Comparison of ENCODE assay signal across 10 cellular contexts in the genomic region with DNA sequence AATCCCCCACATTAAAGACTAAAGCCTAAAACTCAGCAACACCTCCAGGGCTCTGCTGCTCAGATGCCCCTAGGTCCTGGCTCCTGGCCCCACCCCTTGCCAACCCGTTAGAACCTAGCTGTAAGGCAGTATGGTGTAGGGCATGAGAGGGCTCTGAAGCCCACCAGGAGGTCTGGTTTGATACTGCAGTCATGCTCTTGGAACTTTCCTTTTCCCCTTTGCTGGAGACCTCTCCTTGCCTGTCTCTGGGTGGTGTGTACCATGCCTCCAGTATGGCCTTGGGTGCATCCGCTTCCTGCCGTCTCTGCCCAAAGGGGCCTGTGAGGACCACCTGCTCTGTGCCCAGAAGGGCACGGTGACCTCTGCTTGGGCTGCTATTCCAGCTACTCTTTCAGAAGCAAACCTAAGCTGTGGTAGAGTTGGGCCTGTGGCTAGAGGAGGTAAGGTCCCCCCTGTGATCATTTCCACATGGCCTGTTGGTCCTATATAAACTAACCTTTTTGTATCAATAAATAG. TPM values are rescaled to one million over a fixed set of nuclear protein-coding genes. Genes with fewer than 3 reads are reported as not detected.
DNase-seq lines count a peak whose midpoint lies in the region; ATAC-seq and TF ChIP-seq lines count a peak whose summit lies in the region.
"Had no signal": no experiment of that assay in that cellular context is flagged by ENCODE, and none has a peak within 500 bp of the region (broad histone marks: within the 10 kb centered on the region; RNA-seq: fewer than 3 reads in every experiment).

No MANE protein-coding gene starts in this region.

- ATAC-seq in activated T-cell treated with anti-CD3 and anti-CD28 coated beads, Interleukin-2, amount 50 U/mL, for 4 hours = no peak
- ATAC-seq in GM18873 (IDR thresholded peaks at IDR 0.05; ENCODE audit: low FRiP score, unreplicated experiment) = no peak

- peaks cover 72% of the 10 kb centered on the region for H4K20me1 ChIP-seq in hepatocyte (ENCODE audit: insufficient read depth, poor library complexity, severe bottlenecking)

- H3K4me3 Mint-ChIP-seq in activated T-cell treated with anti-CD3 and anti-CD28 coated beads, Interleukin-2, amount 50 U/mL, for 4 hours = peak overlapping the region; percentile 88
- peak overlapping the region; percentile 84 for H3K4me3 Mint-ChIP-seq in activated CD4-positive, alpha-beta memory T cell treated with anti-CD3 and anti-CD28 coated beads, Interleukin-2, amount 10 ng/mL, durations not matched to agents 7 days and 5 days

- peak overlapping the region in 4 of 5 donors; percentile 21 to 71 (median 60) for H3K9ac ChIP-seq in subcutaneous abdominal adipose tissue (ENCODE audit: low read length in 5 of 5)

- DNase-seq in activated T-cell treated with anti-CD3 and anti-CD28 coated beads, Interleukin-2, amount 50 U/mL, for 4 hours = no peak
- DNase-seq in activated T-cell treated with anti-CD3 and anti-CD28 coated beads for 4 hours (no peak), hepatocyte (ENCODE audit: low spot score) (no peak), HCEC 1CT (no peak), amniotic stem cell (lab: John Stamatoyannopoulos, UW) (no peak)
- no peak for DNase-seq in activated CD4-positive, alpha-beta memory T cell treated with anti-CD3 and anti-CD28 coated beads, Interleukin-2, amount 10 ng/mL, durations not matched to agents 7 days and 5 days
- DNase-seq: NCI-H1417 treated with DMSO at 0.1 percent for 48 hours had no signal

- POLR2A ChIA-PET in activated CD4-positive, alpha-beta memory T cell treated with anti-CD3 and anti-CD28 coated beads, Interleukin-2, amount 10 ng/mL, durations not matched to agents 7 days and 5 days (lab: Charles Lee) = interaction anchor here (0.8 to 2.0 kb wide), 4 partner anchors 12 to 84 kb away, joined by 4 to 13 read pairs (median 10); partner anchors contain the start of genes NSUN2 and SRD5A1

- H3K4me1 Mint-ChIP-seq in activated T-cell treated with anti-CD3 and anti-CD28 coated beads, Interleukin-2, amount 50 U/mL, for 4 hours (ENCODE audit: low read depth) = peaks cover 66% of the 10 kb centered on the region
- peaks cover 64% of the 10 kb centered on the region for H3K4me1 Mint-ChIP-seq in activated CD4-positive, alpha-beta memory T cell treated with anti-CD3 and anti-CD28 coated beads, Interleukin-2, amount 10 ng/mL, durations not matched to agents 7 days and 5 days

- H2AFZ ChIP-seq in hepatocyte = no peak overlapping the region

- H3K4me2 ChIP-seq in hepatocyte = peak overlapping the region; percentile 86

- no peaks in the 10 kb centered on the region for H3K27me3 Mint-ChIP-seq in activated T-cell treated with anti-CD3 and anti-CD28 coated beads, Interleukin-2, amount 50 U/mL, for 4 hours (ENCODE audit: low read depth)
- no peaks in the 10 kb centered on the region for H3K27me3 Mint-ChIP-seq in activated CD4-positive, alpha-beta memory T cell treated with anti-CD3 and anti-CD28 coated beads, Interleukin-2, amount 10 ng/mL, durations not matched to agents 7 days and 5 days

- H3K4me3 ChIP-seq in hepatocyte (no peak overlapping the region), subcutaneous abdominal adipose tissue (ENCODE audit: low read depth in 1 of 5, low read length in 5 of 5) (peak overlapping the region; percentile 61 to 81 (median 67))

- H3K27ac ChIP-seq in hepatocyte (no peak overlapping the region), subcutaneous abdominal adipose tissue (ENCODE audit: low read depth, low read length) (peak overlapping the region; percentile 42)
- H3K27ac ChIP-seq: C4-2B had no signal

- no peak for TF ChIP-seq CTCF in hepatocyte (IDR thresholded peaks at IDR 0.05; ENCODE audit: poor library complexity)

- H3K36me3 ChIP-seq in hepatocyte (replicated peaks; ENCODE audit: insufficient read depth, low read depth) = no peaks in the 10 kb centered on the region
- H3K36me3 ChIP-seq in subcutaneous abdominal adipose tissue (ENCODE audit: control insufficient read depth in 5 of 5, insufficient read depth in 5 of 5, low read length in 5 of 5) = peaks cover 0 to 7% (median 0%) of the 10 kb centered on the region in 5 donors

- H3K4me1 ChIP-seq in hepatocyte (ENCODE audit: insufficient read depth) (peaks cover 30% of the 10 kb centered on the region), subcutaneous abdominal adipose tissue (ENCODE audit: control insufficient read depth in 5 of 5, insufficient read depth in 5 of 5, low read length in 5 of 5) (peaks cover 35 to 79% (median 76%) of the 10 kb centered on the region in 5 donors)

- no peaks in the 10 kb centered on the region for H3K9me2 ChIP-seq in hepatocyte (replicated peaks; ENCODE audit: insufficient read depth)

- no peaks in the 10 kb centered on the region for H3K9me3 Mint-ChIP-seq in activated T-cell treated with anti-CD3 and anti-CD28 coated beads, Interleukin-2, amount 50 U/mL, for 4 hours
- H3K9me3 Mint-ChIP-seq in activated CD4-positive, alpha-beta memory T cell treated with anti-CD3 and anti-CD28 coated beads, Interleukin-2, amount 10 ng/mL, durations not matched to agents 7 days and 5 days = no peaks in the 10 kb centered on the region

- H3K79me2 ChIP-seq in hepatocyte = peaks cover 74% of the 10 kb centered on the region

- peaks cover 6% of the 10 kb centered on the region for H3K36me3 Mint-ChIP-seq in activated T-cell treated with anti-CD3 and anti-CD28 coated beads, Interleukin-2, amount 50 U/mL, for 4 hours (ENCODE audit: insufficient read depth)
- H3K36me3 Mint-ChIP-seq in activated CD4-positive, alpha-beta memory T cell treated with anti-CD3 and anti-CD28 coated beads, Interleukin-2, amount 10 ng/mL, durations not matched to agents 7 days and 5 days (ENCODE audit: low read depth) = peaks cover 34% of the 10 kb centered on the region

- CTCF ChIA-PET in activated CD4-positive, alpha-beta memory T cell treated with anti-CD3 and anti-CD28 coated beads, Interleukin-2, amount 10 ng/mL, durations not matched to agents 7 days and 5 days (lab: Charles Lee) = no interaction called here

- peak overlapping the region; percentile 10 for H3K27ac Mint-ChIP-seq in activated CD4-positive, alpha-beta memory T cell treated with anti-CD3 and anti-CD28 coated beads, Interleukin-2, amount 10 ng/mL, durations not matched to agents 7 days and 5 days

- H3K27me3 ChIP-seq in hepatocyte = no peaks in the 10 kb centered on the region
- H3K27me3 ChIP-seq in subcutaneous abdominal adipose tissue (ENCODE audit: control insufficient read depth in 5 of 5, insufficient read depth in 4 of 5, low read length in 5 of 5) = no peaks in the 10 kb centered on the region

- WGBS in hepatocyte (ENCODE audit: low lambda C conversion rate, missing lambda C conversion rate) = 93% methylated on average over 4 of the region's 4 CpGs

- H3K9me3 ChIP-seq in hepatocyte (ENCODE audit: low read depth) (no peaks in the 10 kb centered on the region), subcutaneous abdominal adipose tissue (ENCODE audit: control insufficient read depth in 5 of 5, low read length in 5 of 5) (no peaks in the 10 kb centered on the region)

RNA-seq across cellular contexts. Expression of gene TENT4A, which starts 3.5 kb away (rescaled TPM):
- 10 to 100 TPM; 24.7 to 27.4 (median 25.9) TPM for total RNA-seq in activated T-cell treated with anti-CD3 and anti-CD28 coated beads, Interleukin-2, amount 50 U/mL, for 4 hours
- 10 to 100 TPM; 34.3 to 36.6 TPM for total RNA-seq in activated CD4-positive, alpha-beta memory T cell treated with anti-CD3 and anti-CD28 coated beads, Interleukin-2, amount 10 ng/mL, durations not matched to agents 7 days and 5 days
- 8.7 and 14.1 TPM in 2 replicates for total RNA-seq in hepatocyte
- 6.8 and 7.3 TPM in 2 replicates for polyA plus RNA-seq in hepatocyte
